30 cellular contexts compared by ENCODE assay signal in the genomic region with DNA sequence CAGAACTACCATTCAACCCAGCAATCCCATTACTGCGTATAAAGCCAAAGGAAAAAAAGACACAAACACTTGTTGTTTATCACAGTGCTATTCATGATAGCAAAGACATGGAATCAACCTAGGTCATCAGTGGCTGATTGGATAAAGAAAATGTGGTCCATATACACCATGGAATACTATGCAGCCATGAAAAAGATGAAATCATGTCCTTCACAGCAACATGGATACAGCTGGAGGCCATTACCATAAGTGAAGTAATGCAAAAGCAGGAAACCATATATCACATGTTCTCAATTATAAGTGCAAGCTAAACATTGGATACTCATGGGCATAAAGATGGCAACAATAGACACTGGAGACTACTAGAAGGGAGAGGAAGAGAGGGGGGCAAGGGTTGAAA.
"Had no signal": no experiment of that assay in that cellular context is flagged by ENCODE, and none has a peak within 500 bp of the region (broad histone marks: within the 10 kb centered on the region; RNA-seq: fewer than 3 reads in every experiment).

No MANE protein-coding gene starts in this region.

- H3K4me2 ChIP-seq: hepatocyte had no signal

- H2AFZ ChIP-seq: hepatocyte had no signal

- H3K9me3 Mint-ChIP-seq: dendritic cell treated with granulocyte-macrophage colony-stimulating factor and Interleukin-4, amounts not matched to agents 40 ng/mL and 50 ng/mL, for 4 days; effector memory CD8-positive, alpha-beta T cell had no signal

- H3K27me3 ChIP-seq: colonic mucosa, esophagus muscularis mucosa, esophagus squamous epithelium, foreskin keratinocyte, gastrocnemius medialis, gastroesophageal sphincter had no signal

- H3K79me2 ChIP-seq: hepatocyte had no signal

- FAIRE-seq: colon, endometrium, endothelial cell of umbilical vein, frontal cortex had no signal

- H3K4me1 ChIP-seq: colonic mucosa, esophagus muscularis mucosa, esophagus squamous epithelium, gastrocnemius medialis, gastroesophageal sphincter, heart left ventricle, heart right ventricle had no signal

- H3K4me3 Mint-ChIP-seq: dendritic cell treated with granulocyte-macrophage colony-stimulating factor and Interleukin-4, amounts not matched to agents 40 ng/mL and 50 ng/mL, for 4 days; effector memory CD8-positive, alpha-beta T cell; endodermal cell had no signal

- H3K27me3 Mint-ChIP-seq: dendritic cell treated with granulocyte-macrophage colony-stimulating factor and Interleukin-4, amounts not matched to agents 40 ng/mL and 50 ng/mL, for 4 days had no signal

- H3K27ac Mint-ChIP-seq: dendritic cell treated with granulocyte-macrophage colony-stimulating factor and Interleukin-4, amounts not matched to agents 40 ng/mL and 50 ng/mL, for 4 days; effector memory CD8-positive, alpha-beta T cell; endodermal cell had no signal

- H3K4me3 ChIP-seq: colonic mucosa, coronary artery, dorsolateral prefrontal cortex, esophagus muscularis mucosa, esophagus squamous epithelium, gastrocnemius medialis, gastroesophageal sphincter, heart left ventricle, heart right ventricle, hepatocyte had no signal

- H3K9me3 ChIP-seq: colonic mucosa, esophagus squamous epithelium, gastrocnemius medialis, gastroesophageal sphincter had no signal

- DNase-seq: colonic mucosa; cortex of kidney; dermis blood vessel endothelial cell; dorsolateral prefrontal cortex; effector CD4-positive, alpha-beta T cell; effector CD8-positive, alpha-beta T cell; effector memory CD4-positive, alpha-beta T cell; effector memory CD8-positive, alpha-beta T cell; endodermal cell; erythroblast; esophagus squamous epithelium; foreskin fibroblast; foreskin keratinocyte; foreskin melanocyte; gastrocnemius medialis; glutamatergic neuron; head of caudate nucleus; heart left ventricle; heart right ventricle had no signal

- H3K36me3 ChIP-seq: colonic mucosa, esophagus muscularis mucosa, esophagus squamous epithelium, gastrocnemius medialis, gastroesophageal sphincter, heart left ventricle, heart right ventricle had no signal

- ATAC-seq: effector memory CD8-positive, alpha-beta T cell; esophagus mucosa; foreskin keratinocyte; gastrocnemius medialis; gastroesophageal sphincter; heart left ventricle; heart right ventricle had no signal

- H3K27ac ChIP-seq: colonic mucosa, coronary artery, dorsolateral prefrontal cortex, epithelial cell of prostate, esophagus muscularis mucosa, esophagus squamous epithelium, foreskin keratinocyte, gastrocnemius medialis, gastroesophageal sphincter, heart left ventricle, heart right ventricle, hepatocyte had no signal
